Comparison of ENCODE assay signal across 1 cellular context in the genomic region with DNA sequence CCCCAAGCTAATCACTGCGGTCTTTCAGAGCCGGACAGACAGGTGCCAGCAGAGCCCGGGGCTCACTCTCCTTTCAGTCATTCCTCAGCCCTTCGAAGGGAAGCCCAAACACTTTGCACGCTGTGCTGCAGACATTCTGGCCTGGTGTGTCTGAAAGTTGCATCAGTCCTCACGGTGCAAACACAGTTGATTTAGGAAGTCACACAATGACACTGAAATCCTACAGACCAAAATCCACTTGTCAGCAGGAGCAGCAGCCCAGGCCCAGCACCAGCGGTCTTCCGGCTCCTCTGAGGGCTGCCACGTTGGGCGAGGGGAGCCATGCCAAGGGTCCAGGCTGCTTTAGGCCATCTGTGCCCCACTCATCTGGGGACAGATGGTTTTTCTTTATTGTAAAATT.
TF ChIP-seq lines count a peak whose summit lies in the region.

No MANE protein-coding gene starts in this region.

TF ChIP-seq in GM12878, 131 proteins besides CTCF, POLR2A, EP300 and RAD21 (continued from another document):
- TF ChIP-seq, protein P1, sequence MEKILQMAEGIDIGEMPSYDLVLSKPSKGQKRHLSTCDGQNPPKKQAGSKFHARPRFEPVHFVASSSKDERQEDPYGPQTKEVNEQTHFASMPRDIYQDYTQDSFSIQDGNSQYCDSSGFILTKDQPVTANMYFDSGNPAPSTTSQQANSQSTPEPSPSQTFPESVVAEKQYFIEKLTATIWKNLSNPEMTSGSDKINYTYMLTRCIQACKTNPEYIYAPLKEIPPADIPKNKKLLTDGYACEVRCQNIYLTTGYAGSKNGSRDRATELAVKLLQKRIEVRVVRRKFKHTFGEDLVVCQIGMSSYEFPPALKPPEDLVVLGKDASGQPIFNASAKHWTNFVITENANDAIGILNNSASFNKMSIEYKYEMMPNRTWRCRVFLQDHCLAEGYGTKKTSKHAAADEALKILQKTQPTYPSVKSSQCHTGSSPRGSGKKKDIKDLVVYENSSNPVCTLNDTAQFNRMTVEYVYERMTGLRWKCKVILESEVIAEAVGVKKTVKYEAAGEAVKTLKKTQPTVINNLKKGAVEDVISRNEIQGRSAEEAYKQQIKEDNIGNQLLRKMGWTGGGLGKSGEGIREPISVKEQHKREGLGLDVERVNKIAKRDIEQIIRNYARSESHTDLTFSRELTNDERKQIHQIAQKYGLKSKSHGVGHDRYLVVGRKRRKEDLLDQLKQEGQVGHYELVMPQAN (conservative IDR thresholded peaks at IDR 0.05), result no peak
- no peak for TF ChIP-seq BRCA1 (IDR thresholded peaks at IDR 0.05; ENCODE audit: low read depth, low read length)
TF ChIP-seq in GM12878: peak in this region for 1.
